ENCODE assay signal across 12 cellular contexts in the genomic region with DNA sequence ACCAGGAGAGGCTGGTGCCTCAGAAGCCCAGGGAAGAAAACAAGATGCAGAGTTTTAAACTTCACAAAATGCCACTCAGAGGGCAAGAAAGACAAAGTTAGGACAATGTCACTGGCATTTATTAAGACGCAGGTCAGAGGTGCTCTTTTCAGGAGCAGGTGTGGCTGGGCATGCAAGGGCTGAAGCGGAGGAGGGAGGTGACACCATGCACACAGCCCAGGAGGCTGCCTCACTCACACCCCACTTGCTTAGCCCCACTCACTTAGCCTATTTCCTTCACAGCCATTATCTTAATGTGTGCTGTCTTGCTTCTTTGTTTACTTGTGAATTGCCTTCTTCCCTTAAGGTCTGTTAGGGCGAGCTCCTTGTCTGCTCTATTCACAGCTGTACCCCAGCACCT. TPM values are rescaled to one million over a fixed set of nuclear protein-coding genes. Genes with fewer than 3 reads are reported as not detected.
DNase-seq lines count a peak whose midpoint lies in the region; ATAC-seq, FAIRE-seq and TF ChIP-seq lines count a peak whose summit lies in the region.
"Had no signal": no experiment of that assay in that cellular context is flagged by ENCODE, and none has a peak within 500 bp of the region (broad histone marks: within the 10 kb centered on the region; RNA-seq: fewer than 3 reads in every experiment).

No MANE protein-coding gene starts in this region.

- DNase-seq in left ventricle myocardium inferior (no peak), Right ventricle myocardium superior (no peak), T-helper 17 cell (no peak), kidney (no peak), transverse colon (no peak), germinal center (ENCODE audit: low spot score) (no peak), DMS53 (lab: John Stamatoyannopoulos, UW) (no peak)
- DNase-seq: activated gamma-delta T cell, AML-193, GDM1, NCI-H446 treated with DMSO at 0.1 percent for 48 hours had no signal

- no peaks in the 10 kb centered on the region for H3K36me3 Mint-ChIP-seq in T-helper 17 cell (ENCODE audit: low read depth)

- H3K27me3 ChIP-seq in left ventricle myocardium inferior (ENCODE audit: low read depth), result no peaks in the 10 kb centered on the region
- no peaks in the 10 kb centered on the region for H3K27me3 ChIP-seq in transverse colon

- peak overlapping the region; percentile 78 for H3K4me3 Mint-ChIP-seq in T-helper 17 cell

- no peaks in the 10 kb centered on the region for H3K27me3 Mint-ChIP-seq in T-helper 17 cell

- H3K36me3 ChIP-seq in left ventricle myocardium inferior (no peaks in the 10 kb centered on the region), kidney (ENCODE audit: control insufficient read depth in 1 of 2, insufficient read depth in 2 of 2, low read length in 2 of 2) (no peaks in the 10 kb centered on the region), transverse colon (no peaks in the 10 kb centered on the region)

- peaks cover 63% of the 10 kb centered on the region for H3K4me1 Mint-ChIP-seq in T-helper 17 cell

- no peaks in the 10 kb centered on the region for H3K9me3 ChIP-seq in left ventricle myocardium inferior (replicated peaks)
- no peaks in the 10 kb centered on the region for H3K9me3 ChIP-seq in T-helper 17 cell (ENCODE audit: control insufficient read depth, low read length, poor library complexity, severe bottlenecking)
- no peaks in the 10 kb centered on the region for H3K9me3 ChIP-seq in kidney (ENCODE audit: control insufficient read depth in 1 of 2, low read length in 2 of 2)
- H3K9me3 ChIP-seq in transverse colon, result no peaks in the 10 kb centered on the region

- H3K4me1 ChIP-seq in left ventricle myocardium inferior (peaks cover 50% of the 10 kb centered on the region), kidney (ENCODE audit: control insufficient read depth in 1 of 2, insufficient read depth in 1 of 2, low read depth in 1 of 2, low read length in 2 of 2) (peaks cover 5 to 21% of the 10 kb centered on the region in 2 donors), transverse colon (peaks cover 0 to 6% (median 0%) of the 10 kb centered on the region in 4 donors)

- ATAC-seq in Right ventricle myocardium superior (ENCODE audit: poor library complexity) (no peak), T-helper 17 cell (no peak), HG03378 (IDR thresholded peaks at IDR 0.05; ENCODE audit: unreplicated experiment) (no peak)

- in situ Hi-C loops in transverse colon (cut with MboI; ENCODE audit: low pct_ligation_motif_present in 1 of 4, low pct_unique_long_range_greater_than_20kb in 1 of 4, low sequenced_read_pairs in 3 of 4), result no loop called here

- H3K9ac ChIP-seq in kidney (ENCODE audit: low read length in 2 of 2), result no peak overlapping the region

- H3K4me3 ChIP-seq in left ventricle myocardium inferior, result no peak overlapping the region
- no peak overlapping the region for H3K4me3 ChIP-seq in kidney (ENCODE audit: low read length in 2 of 2)
- no peak overlapping the region for H3K4me3 ChIP-seq in transverse colon

- H3K27ac Mint-ChIP-seq in T-helper 17 cell, result peak overlapping the region; percentile 91

- TF ChIP-seq CTCF in left ventricle myocardium inferior (IDR thresholded peaks at IDR 0.05; ENCODE audit: borderline replicate concordance) (no peak), kidney (IDR thresholded peaks at IDR 0.05; ENCODE audit: borderline replicate concordance, extremely low read depth, insufficient read depth) (no peak), transverse colon (IDR thresholded peaks at IDR 0.05) (no peak)

- no peak for FAIRE-seq in kidney (lab: Jason Lieb, UNC)

- TF ChIP-seq POLR2A in transverse colon (IDR thresholded peaks at IDR 0.05), result no peak

- H3K27ac ChIP-seq in left ventricle myocardium inferior (replicated peaks) (peak overlapping the region; percentile 50), kidney (ENCODE audit: low read depth in 2 of 2, low read length in 2 of 2) (peak overlapping the region; percentile 18 to 49), transverse colon (no peak overlapping the region)

- intact Hi-C loops in left ventricle myocardium inferior (cut with micrococcal nuclease), result no loop called here
- intact Hi-C loops in Right ventricle myocardium superior (cut with DNase I), result no loop called here
- intact Hi-C loops in kidney (cut with DNase I), result no loop called here
- intact Hi-C loops in transverse colon (cut with DNase I; ENCODE audit: low total_unique reads), result no loop called here

- 81% methylated on average over 3 of the region's 3 CpGs; no CpG with 5 or more reads in 1 of the 2 donors for WGBS in transverse colon (ENCODE audit: low coverage in 1 of 2), 2 donors

- TF ChIP-seq EP300 in transverse colon (IDR thresholded peaks at IDR 0.05; ENCODE audit: low read depth), result no peak

RNA-seq across cellular contexts. Expression of a gene that starts 17.2 kb away (rescaled TPM):
- total RNA-seq in left ventricle myocardium inferior, result 5.7 TPM
- 6.4 TPM for total RNA-seq in Right ventricle myocardium superior
- total RNA-seq in T-helper 17 cell, result 10 to 100 TPM; 11.1 to 13.9 TPM
- 11.0 TPM for total RNA-seq in kidney
- 3.5 TPM for polyA plus RNA-seq in kidney (ENCODE audit: insufficient read depth, low read depth, low replicate concordance)
- 10 to 100 TPM in 1 of 4 donors, 1 to 10 TPM in 3; 3.7 to 15.0 (median 5.2) TPM for total RNA-seq in transverse colon

Comparison
In these comparisons a context has a peak if more than half of its experiments do, and no peak if none do; other contexts are left out.
1. H3K27ac ChIP-seq: peak in left ventricle myocardium inferior (single experiment) and kidney (2 of 2); none in transverse colon (0 of 4).